In the genomic region with DNA sequence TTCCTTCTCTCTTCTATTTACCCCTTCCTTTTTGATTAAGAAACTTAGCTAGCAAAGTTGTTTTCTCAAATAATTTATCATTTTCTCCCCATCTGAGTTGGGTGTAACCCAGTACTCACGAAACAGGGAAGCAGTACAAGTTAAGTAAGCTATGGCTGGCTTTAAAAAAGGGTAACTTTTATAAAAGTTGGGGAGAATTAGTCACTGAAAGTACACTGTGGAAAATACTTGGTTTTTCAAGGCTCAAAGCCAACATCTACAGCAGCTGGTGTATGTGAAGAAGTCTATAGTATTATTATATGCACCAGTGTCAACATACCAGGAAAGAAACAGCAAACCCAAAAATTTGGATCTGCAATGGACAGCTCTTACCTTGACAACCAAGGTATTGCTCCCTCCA, we compare ENCODE assay signal across 21 cellular contexts. TPM values are rescaled to one million over a fixed set of nuclear protein-coding genes. Genes with fewer than 3 reads are reported as not detected.
DNase-seq lines count a peak whose midpoint lies in the region; ATAC-seq and TF ChIP-seq lines count a peak whose summit lies in the region.
"Had no signal": no experiment of that assay in that cellular context is flagged by ENCODE, and none has a peak within 500 bp of the region (broad histone marks: within the 10 kb centered on the region; RNA-seq: fewer than 3 reads in every experiment).

No MANE protein-coding gene starts in this region.

- H3K27ac ChIP-seq in neutrophil (peak overlapping the region; percentile 70), upper lobe of left lung (peak overlapping the region; percentile 72 to 82 (median 78))

- H3K4me1 ChIP-seq in neutrophil (ENCODE audit: control insufficient read depth in 1 of 2, insufficient read depth in 1 of 2, low read depth in 1 of 2, low read length in 1 of 2): peaks cover 47 to 51% of the 10 kb centered on the region in 2 experiments
- H3K4me1 ChIP-seq in upper lobe of left lung: peaks cover 6 to 37% (median 22%) of the 10 kb centered on the region in 4 donors

- H3K4me1 Mint-ChIP-seq in activated naive CD4-positive, alpha-beta T cell treated with anti-CD3 and anti-CD28 coated beads for 36 hours (ENCODE audit: low read depth): peaks cover 19% of the 10 kb centered on the region
- H3K4me1 Mint-ChIP-seq in activated naive CD4-positive, alpha-beta T cell treated with anti-CD3 and anti-CD28 coated beads, Interleukin-2, amount 10 ng/mL, durations not matched to agents 7 days and 5 days: peaks cover 17% of the 10 kb centered on the region
- peaks cover 17% of the 10 kb centered on the region for H3K4me1 Mint-ChIP-seq in activated naive CD8-positive, alpha-beta T cell treated with anti-CD3 and anti-CD28 coated beads for 36 hours
- H3K4me1 Mint-ChIP-seq: B cell had no signal

- WGBS in upper lobe of left lung, 2 donors: 81 to 84% methylated on average over 1 of the region's 1 CpG

- H3K27me3 Mint-ChIP-seq in activated naive CD4-positive, alpha-beta T cell treated with anti-CD3 and anti-CD28 coated beads for 36 hours (ENCODE audit: low read depth): no peaks in the 10 kb centered on the region
- no peaks in the 10 kb centered on the region for H3K27me3 Mint-ChIP-seq in activated naive CD4-positive, alpha-beta T cell treated with anti-CD3 and anti-CD28 coated beads, Interleukin-2, amount 10 ng/mL, durations not matched to agents 7 days and 5 days
- H3K27me3 Mint-ChIP-seq in activated naive CD8-positive, alpha-beta T cell treated with anti-CD3 and anti-CD28 coated beads for 36 hours: no peaks in the 10 kb centered on the region
- H3K27me3 Mint-ChIP-seq: B cell; central memory CD8-positive, alpha-beta T cell; IgD-negative memory B cell; naive thymus-derived CD4-positive, alpha-beta T cell had no signal

- TF ChIP-seq CTCF in neutrophil (IDR thresholded peaks at IDR 0.05) (no peak), upper lobe of left lung (IDR thresholded peaks at IDR 0.05) (no peak)

- CTCF ChIA-PET in activated naive CD4-positive, alpha-beta T cell treated with anti-CD3 and anti-CD28 coated beads for 36 hours (lab: Charles Lee): interaction anchor here (0.5 to 14.2 kb wide), 6 partner anchors 10 to 260 kb away, joined by 3 to 309 read pairs (median 12); no protein-coding TSS in a partner anchor
- CTCF ChIA-PET in activated naive CD4-positive, alpha-beta T cell treated with anti-CD3 and anti-CD28 coated beads, Interleukin-2, amount 10 ng/mL, durations not matched to agents 7 days and 5 days (lab: Charles Lee): interaction anchor here (1.1 to 14.2 kb wide), 5 partner anchors 9 to 313 kb away, joined by 3 to 197 read pairs (median 29); partner anchors contain the start of gene CLK3

- no peak for TF ChIP-seq POLR2A in upper lobe of left lung (IDR thresholded peaks at IDR 0.05)

- H3K4me3 ChIP-seq in neutrophil (ENCODE audit: low read depth in 1 of 2, low read length in 1 of 2) (no peak overlapping the region), upper lobe of left lung (no peak overlapping the region)
- H3K4me3 ChIP-seq: SK-N-MC had no signal

- no peaks in the 10 kb centered on the region for H3K9me3 Mint-ChIP-seq in activated naive CD4-positive, alpha-beta T cell treated with anti-CD3 and anti-CD28 coated beads for 36 hours
- H3K9me3 Mint-ChIP-seq in activated naive CD4-positive, alpha-beta T cell treated with anti-CD3 and anti-CD28 coated beads, Interleukin-2, amount 10 ng/mL, durations not matched to agents 7 days and 5 days: no peaks in the 10 kb centered on the region
- H3K9me3 Mint-ChIP-seq in activated naive CD8-positive, alpha-beta T cell treated with anti-CD3 and anti-CD28 coated beads for 36 hours: no peaks in the 10 kb centered on the region
- H3K9me3 Mint-ChIP-seq: central memory CD8-positive, alpha-beta T cell; IgD-negative memory B cell; naive thymus-derived CD4-positive, alpha-beta T cell had no signal

- H3K36me3 Mint-ChIP-seq in activated naive CD4-positive, alpha-beta T cell treated with anti-CD3 and anti-CD28 coated beads for 36 hours (ENCODE audit: low read depth): peaks cover 3% of the 10 kb centered on the region
- peaks cover 28% of the 10 kb centered on the region for H3K36me3 Mint-ChIP-seq in activated naive CD4-positive, alpha-beta T cell treated with anti-CD3 and anti-CD28 coated beads, Interleukin-2, amount 10 ng/mL, durations not matched to agents 7 days and 5 days
- peaks cover 10% of the 10 kb centered on the region for H3K36me3 Mint-ChIP-seq in activated naive CD8-positive, alpha-beta T cell treated with anti-CD3 and anti-CD28 coated beads for 36 hours

- no peaks in the 10 kb centered on the region for H3K27me3 ChIP-seq in neutrophil
- no peaks in the 10 kb centered on the region for H3K27me3 ChIP-seq in upper lobe of left lung

- H3K36me3 ChIP-seq in neutrophil (peaks cover 16% of the 10 kb centered on the region), upper lobe of left lung (peaks cover 0 to 55% (median 30%) of the 10 kb centered on the region in 4 donors)

- ATAC-seq in upper lobe of left lung (ENCODE audit: low FRiP score in 2 of 2): no peak
- no peak for ATAC-seq in HG03097 (IDR thresholded peaks at IDR 0.05; ENCODE audit: low FRiP score, unreplicated experiment)
- ATAC-seq: naive thymus-derived CD4-positive, alpha-beta T cell had no signal

- H3K27ac Mint-ChIP-seq in activated naive CD4-positive, alpha-beta T cell treated with anti-CD3 and anti-CD28 coated beads for 36 hours: peak overlapping the region; percentile 59
- H3K27ac Mint-ChIP-seq in activated naive CD4-positive, alpha-beta T cell treated with anti-CD3 and anti-CD28 coated beads, Interleukin-2, amount 10 ng/mL, durations not matched to agents 7 days and 5 days: no peak overlapping the region
- H3K27ac Mint-ChIP-seq in activated naive CD8-positive, alpha-beta T cell treated with anti-CD3 and anti-CD28 coated beads for 36 hours: peak overlapping the region; percentile 3
- H3K27ac Mint-ChIP-seq: B cell had no signal

- TF ChIP-seq EP300 in upper lobe of left lung (IDR thresholded peaks at IDR 0.05): no peak

- no peak for DNase-seq in activated naive CD4-positive, alpha-beta T cell treated with anti-CD3 and anti-CD28 coated beads for 36 hours
- DNase-seq in activated naive CD4-positive, alpha-beta T cell treated with anti-CD3 and anti-CD28 coated beads, Interleukin-2, amount 10 ng/mL, durations not matched to agents 7 days and 5 days: no peak
- no peak for DNase-seq in activated naive CD8-positive, alpha-beta T cell treated with anti-CD3 and anti-CD28 coated beads for 36 hours
- DNase-seq in upper lobe of left lung (no peak), CD1c-positive myeloid dendritic cell (ENCODE audit: extremely low spot score) (no peak), glomerular visceral epithelial cell (ENCODE audit: extremely low spot score) (no peak)
- DNase-seq: activated CD4-positive, alpha-beta T cell treated with anti-CD3 and anti-CD28 coated beads, Interleukin-2, amount 50 U/mL, for 1 hour; activated gamma-delta T cell; COR-L47; DMS79 treated with DMSO at 0.1 percent for 48 hours; GOT3; naive thymus-derived CD4-positive, alpha-beta T cell; NCI-H1417; NCI-H2081 treated with DMSO at 0.1 percent for 48 hours; retina had no signal

- intact Hi-C loops in activated naive CD4-positive, alpha-beta T cell treated with anti-CD3 and anti-CD28 coated beads for 36 hours (cut with micrococcal nuclease): no loop called here

- no peak overlapping the region for H3K4me3 Mint-ChIP-seq in activated naive CD4-positive, alpha-beta T cell treated with anti-CD3 and anti-CD28 coated beads for 36 hours
- no peak overlapping the region for H3K4me3 Mint-ChIP-seq in activated naive CD4-positive, alpha-beta T cell treated with anti-CD3 and anti-CD28 coated beads, Interleukin-2, amount 10 ng/mL, durations not matched to agents 7 days and 5 days
- H3K4me3 Mint-ChIP-seq in activated naive CD8-positive, alpha-beta T cell treated with anti-CD3 and anti-CD28 coated beads for 36 hours: no peak overlapping the region
- H3K4me3 Mint-ChIP-seq: B cell; central memory CD8-positive, alpha-beta T cell; IgD-negative memory B cell; naive thymus-derived CD4-positive, alpha-beta T cell had no signal

- H3K9me3 ChIP-seq in neutrophil: no peaks in the 10 kb centered on the region
- no peaks in the 10 kb centered on the region for H3K9me3 ChIP-seq in upper lobe of left lung

RNA-seq across cellular contexts. Expression of gene CLK3, which starts 25.5 kb away (rescaled TPM):
- 100 to 1,000 TPM; 124 TPM for total RNA-seq in activated naive CD4-positive, alpha-beta T cell treated with anti-CD3 and anti-CD28 coated beads for 36 hours
- 100 to 1,000 TPM; 102 to 103 TPM for total RNA-seq in activated naive CD8-positive, alpha-beta T cell treated with anti-CD3 and anti-CD28 coated beads for 36 hours
- total RNA-seq in upper lobe of left lung: 100 to 1,000 TPM in 2 of 6 donors, 10 to 100 TPM in 4; 78.0 to 289 (median 89.7) TPM

RNA-seq across cellular contexts. Expression of gene EDC3, which starts 54.7 kb away (rescaled TPM):
- 10 to 100 TPM; 33.8 to 37.8 TPM for total RNA-seq in activated naive CD4-positive, alpha-beta T cell treated with anti-CD3 and anti-CD28 coated beads for 36 hours
- 10 to 100 TPM; 54.3 to 55.7 TPM for total RNA-seq in activated naive CD8-positive, alpha-beta T cell treated with anti-CD3 and anti-CD28 coated beads for 36 hours
- 10 to 100 TPM; 16.7 to 43.0 (median 27.7) TPM for total RNA-seq in upper lobe of left lung
